Comparison of ENCODE assay signal across 13 cellular contexts in genomic region chr5:31771500-31771899, GRCh38.
DNase-seq lines count a peak whose midpoint lies in the region; ATAC-seq lines count a peak whose summit lies in the region.
"Had no signal": no experiment of that assay in that cellular context is flagged by ENCODE, and none has a peak within 500 bp of the region (broad histone marks: within the 10 kb centered on the region; RNA-seq: fewer than 3 reads in every experiment).

No MANE protein-coding gene starts in this region.

- ATAC-seq in HG02870 (IDR thresholded peaks at IDR 0.05; ENCODE audit: unreplicated experiment) (peak; percentile 17), HG03469 (IDR thresholded peaks at IDR 0.05; ENCODE audit: unreplicated experiment) (peak; percentile 15)
- ATAC-seq: GM23338, Right ventricle myocardium inferior had no signal

- H3K4me3 Mint-ChIP-seq in activated T-helper 2 cell treated with anti-CD3 and anti-CD28 coated beads, Interferon-gamma antibody, Interleukin-2, Interleukin-4, amounts not matched to agents 10 μg/mL and 5 μg/mL and 100 μg/mL, durations not matched to agents 14 hours and 24 hours and 36 hours (ENCODE audit: low read depth): no peak overlapping the region
- H3K4me3 Mint-ChIP-seq: GM23338 had no signal

- H3K9me3 Mint-ChIP-seq in activated T-helper 2 cell treated with anti-CD3 and anti-CD28 coated beads, Interferon-gamma antibody, Interleukin-2, Interleukin-4, amounts not matched to agents 10 μg/mL and 5 μg/mL and 100 μg/mL, durations not matched to agents 14 hours and 24 hours and 36 hours: no peaks in the 10 kb centered on the region

- in situ Hi-C loops in KBM-7 (cut with MboI; ENCODE audit: low pct_unique_long_range_greater_than_20kb, low sequenced_read_pairs): no loop called here

- H3K4me1 Mint-ChIP-seq in activated T-helper 2 cell treated with anti-CD3 and anti-CD28 coated beads, Interferon-gamma antibody, Interleukin-2, Interleukin-4, amounts not matched to agents 10 μg/mL and 5 μg/mL and 100 μg/mL, durations not matched to agents 14 hours and 24 hours and 36 hours (ENCODE audit: low read depth): peaks cover 1% of the 10 kb centered on the region

- DNase-seq in SIG-M5 treated with dmso at 0.1 percent for 504 hours (lab: John Stamatoyannopoulos, UW; ENCODE audit: unreplicated experiment) (peak; percentile 12), SIG-M5 (lab: John Stamatoyannopoulos, UW) (no peak), HPDE6-E6E7 (ENCODE audit: extremely low spot score) (no peak), KBM-7 (no peak), NCI-H2171 treated with DMSO at 0.1 percent for 48 hours (lab: John Stamatoyannopoulos, UW) (no peak)
- no peak for DNase-seq in activated T-helper 2 cell treated with anti-CD3 and anti-CD28 coated beads, Interferon-gamma antibody, Interleukin-2, Interleukin-4, amounts not matched to agents 10 μg/mL and 5 μg/mL and 100 μg/mL, durations not matched to agents 14 hours and 24 hours and 36 hours (ENCODE audit: low spot score)
- DNase-seq: Calu3, NCI-H524, WERI-Rb-1 had no signal

- no peaks in the 10 kb centered on the region for H3K36me3 Mint-ChIP-seq in activated T-helper 2 cell treated with anti-CD3 and anti-CD28 coated beads, Interferon-gamma antibody, Interleukin-2, Interleukin-4, amounts not matched to agents 10 μg/mL and 5 μg/mL and 100 μg/mL, durations not matched to agents 14 hours and 24 hours and 36 hours (ENCODE audit: low read depth)

- no peak overlapping the region for H3K27ac Mint-ChIP-seq in activated T-helper 2 cell treated with anti-CD3 and anti-CD28 coated beads, Interferon-gamma antibody, Interleukin-2, Interleukin-4, amounts not matched to agents 10 μg/mL and 5 μg/mL and 100 μg/mL, durations not matched to agents 14 hours and 24 hours and 36 hours
- H3K27ac Mint-ChIP-seq: GM23338 had no signal

- H3K27me3 Mint-ChIP-seq in activated T-helper 2 cell treated with anti-CD3 and anti-CD28 coated beads, Interferon-gamma antibody, Interleukin-2, Interleukin-4, amounts not matched to agents 10 μg/mL and 5 μg/mL and 100 μg/mL, durations not matched to agents 14 hours and 24 hours and 36 hours (ENCODE audit: low read depth): no peaks in the 10 kb centered on the region

- intact Hi-C loops in activated T-helper 2 cell treated with anti-CD3 and anti-CD28 coated beads, Interferon-gamma antibody, Interleukin-2, Interleukin-4, amounts not matched to agents 10 μg/mL and 5 μg/mL and 100 μg/mL, durations not matched to agents 14 hours and 24 hours and 36 hours (cut with micrococcal nuclease): no loop called here
